ENCODE assay signal across 4 cellular contexts in genomic region chrX:150765237-150765636, GRCh38.
"Had no signal": no experiment of that assay in that cellular context is flagged by ENCODE, and none has a peak within 500 bp of the region (broad histone marks: within the 10 kb centered on the region; RNA-seq: fewer than 3 reads in every experiment).

No MANE protein-coding gene starts in this region.

- H3K4me3 Mint-ChIP-seq: GM23338, H9 had no signal

- H2AFZ ChIP-seq: GM23338 had no signal

- H3K27ac Mint-ChIP-seq: GM23338, H9 had no signal

- H3K9me3 Mint-ChIP-seq: GM23338 had no signal

- H3K4me2 ChIP-seq: GM23338 had no signal

- DNase-seq: H9, HCEC 1CT, IMR-90 had no signal

- H3K4me3 ChIP-seq: GM23338 had no signal
